ENCODE assay signal across 8 cellular contexts in genomic region chr7:73725703-73726466, GRCh38. TPM values are rescaled to one million over a fixed set of nuclear protein-coding genes. Genes with fewer than 3 reads are reported as not detected.
DNase-seq lines count a peak whose midpoint lies in the region; ATAC-seq and TF ChIP-seq lines count a peak whose summit lies in the region.

No MANE protein-coding gene starts in this region.

- intact Hi-C loops in Calu3 (cut with micrococcal nuclease; ENCODE audit: unreplicated experiment) = loop anchor here (2.0 kb wide), 1 partner anchor 119 kb away; no protein-coding TSS in a partner anchor

- H3K4me1 Mint-ChIP-seq in Calu3 (ENCODE audit: low read depth, unreplicated experiment) (no peaks in the 10 kb centered on the region), neural crest cell (peaks cover 5% of the 10 kb centered on the region)
- no peaks in the 10 kb centered on the region for H3K4me1 Mint-ChIP-seq in activated T-cell treated with anti-CD3 and anti-CD28 coated beads, Interleukin-2, amount 50 U/mL, for 72 hours (ENCODE audit: low read depth)

- no peak overlapping the region for H3K4me3 Mint-ChIP-seq in Calu3 (ENCODE audit: low read depth, unreplicated experiment)
- H3K4me3 Mint-ChIP-seq in activated T-cell treated with anti-CD3 and anti-CD28 coated beads, Interleukin-2, amount 50 U/mL, for 72 hours = no peak overlapping the region
- no peak overlapping the region for H3K4me3 Mint-ChIP-seq in neural crest cell

- no peak overlapping the region for H3K27ac Mint-ChIP-seq in Calu3 (ENCODE audit: unreplicated experiment)
- no peak overlapping the region for H3K27ac Mint-ChIP-seq in activated T-cell treated with anti-CD3 and anti-CD28 coated beads, Interleukin-2, amount 50 U/mL, for 72 hours
- no peak overlapping the region for H3K27ac Mint-ChIP-seq in neural crest cell (ENCODE audit: unreplicated experiment)

- H3K4me3 ChIP-seq in fibroblast of mammary gland (ENCODE audit: control insufficient read depth, low read depth, low read length) = no peak overlapping the region

- TF ChIP-seq CTCF in Calu3 (IDR thresholded peaks at IDR 0.05; ENCODE audit: unreplicated experiment) = peak; percentile 79
- TF ChIP-seq CTCF in fibroblast of mammary gland (conservative IDR thresholded peaks at IDR 0.05; ENCODE audit: control insufficient read depth, insufficient read depth, low read depth, low read length) = peak; percentile 97
- TF ChIP-seq CTCF in neural crest cell (conservative IDR thresholded peaks at IDR 0.05) = peak; percentile 93

- H3K27ac ChIP-seq in substantia nigra (ENCODE audit: low read depth, low read length, poor library complexity, severe bottlenecking) = no peak overlapping the region

- no peaks in the 10 kb centered on the region for H3K36me3 Mint-ChIP-seq in Calu3 (ENCODE audit: insufficient read depth, unreplicated experiment)
- no peaks in the 10 kb centered on the region for H3K36me3 Mint-ChIP-seq in activated T-cell treated with anti-CD3 and anti-CD28 coated beads, Interleukin-2, amount 50 U/mL, for 72 hours (ENCODE audit: insufficient read depth in 2 of 2)
- H3K36me3 Mint-ChIP-seq in neural crest cell (ENCODE audit: low read depth) = no peaks in the 10 kb centered on the region

- no peaks in the 10 kb centered on the region for H3K27me3 Mint-ChIP-seq in Calu3 (ENCODE audit: unreplicated experiment)
- H3K27me3 Mint-ChIP-seq in activated T-cell treated with anti-CD3 and anti-CD28 coated beads, Interleukin-2, amount 50 U/mL, for 72 hours (ENCODE audit: low read depth) = peaks cover 7% of the 10 kb centered on the region
- peaks cover 11% of the 10 kb centered on the region for H3K27me3 Mint-ChIP-seq in neural crest cell (ENCODE audit: low read depth)

- DNase-seq in Calu3 = peak; percentile 90
- DNase-seq in Kasumi-1 (lab: John Stamatoyannopoulos, UW) = peak; percentile 75
- peak; percentile 74 for DNase-seq in RKO (ENCODE audit: low spot score)
- DNase-seq in activated T-cell treated with anti-CD3 and anti-CD28 coated beads, Interleukin-2, amount 50 U/mL, for 72 hours = peak; percentile 88 to 94
- DNase-seq in fibroblast of mammary gland (ENCODE audit: low read depth) = peak; percentile 64
- peak; percentile 97 for DNase-seq in neural crest cell (ENCODE audit: low read depth, low spot score)
- DNase-seq in substantia nigra (lab: John Stamatoyannopoulos, UW) = peak in 46 of 49 donors; percentile 15 to 92 (median 70)

- no peaks in the 10 kb centered on the region for H3K9me3 Mint-ChIP-seq in Calu3 (ENCODE audit: low read depth, unreplicated experiment)
- H3K9me3 Mint-ChIP-seq in activated T-cell treated with anti-CD3 and anti-CD28 coated beads, Interleukin-2, amount 50 U/mL, for 72 hours = no peaks in the 10 kb centered on the region
- H3K9me3 Mint-ChIP-seq in neural crest cell = no peaks in the 10 kb centered on the region

- peak; percentile 84 for ATAC-seq in GM21528 (IDR thresholded peaks at IDR 0.05; ENCODE audit: low FRiP score, unreplicated experiment)
- ATAC-seq in activated T-cell treated with anti-CD3 and anti-CD28 coated beads, Interleukin-2, amount 50 U/mL, for 72 hours (replicated peaks in 1 of 2) = peak; percentile 99

- CTCF ChIA-PET in Calu3 (lab: Charles Lee) = interaction anchor here (0.5 to 1.0 kb wide), 9 partner anchors 9 to 206 kb away, joined by 3 to 11 read pairs (median 3); no protein-coding TSS in a partner anchor

- BruUV-seq in Calu3 (replicated peaks; lab: Mats Ljungman, UMichigan) = no TSS peak

RNA-seq across cellular contexts. Expression of gene STX1A, which starts 6.4 kb away (rescaled TPM):
- 26.1 and 26.2 TPM in 2 replicates for total RNA-seq in Calu3 (2022)
- total RNA-seq in activated T-cell treated with anti-CD3 and anti-CD28 coated beads, Interleukin-2, amount 50 U/mL, for 72 hours = 10 to 100 TPM; 28.6 to 37.5 TPM
- total RNA-seq in neural crest cell = 16.4 and 17.7 TPM in 2 replicates

RNA-seq across cellular contexts. Expression of gene ABHD11, which starts 12.7 kb away (rescaled TPM):
- total RNA-seq in Calu3 (2022) (67.7 and 85.2 TPM in 2 replicates), neural crest cell (23.3 and 26.4 TPM in 2 replicates)
- 10 to 100 TPM; 10.2 to 12.2 TPM for total RNA-seq in activated T-cell treated with anti-CD3 and anti-CD28 coated beads, Interleukin-2, amount 50 U/mL, for 72 hours

RNA-seq across cellular contexts. Expression of gene BUD23, which starts 42.5 kb away (rescaled TPM):
- 73.5 and 75.8 TPM in 2 replicates for total RNA-seq in Calu3 (2022)
- total RNA-seq in activated T-cell treated with anti-CD3 and anti-CD28 coated beads, Interleukin-2, amount 50 U/mL, for 72 hours = 10 to 100 TPM; 87.0 to 90.9 TPM
- total RNA-seq in neural crest cell = 66.9 and 70.8 TPM in 2 replicates

RNA-seq across cellular contexts. Expression of gene DNAJC30, which starts 42.6 kb away (rescaled TPM):
- total RNA-seq in Calu3 (2022) (10.1 and 10.5 TPM in 2 replicates), neural crest cell (11.1 and 11.4 TPM in 2 replicates)
- total RNA-seq in activated T-cell treated with anti-CD3 and anti-CD28 coated beads, Interleukin-2, amount 50 U/mL, for 72 hours = 1 to 10 TPM; 4.3 to 5.8 TPM

RNA-seq across cellular contexts. Expression of gene CLDN3, which starts 44.2 kb away (rescaled TPM):
- total RNA-seq in Calu3 (2022) (122 and 135 TPM in 2 replicates), neural crest cell (0.19 TPM in 1 of 2 replicates, not detected in the other)
- not detected for total RNA-seq in activated T-cell treated with anti-CD3 and anti-CD28 coated beads, Interleukin-2, amount 50 U/mL, for 72 hours
